ENCODE assay signal across 17 cellular contexts in genomic region chr16:52494621-52495020, GRCh38. TPM values are rescaled to one million over a fixed set of nuclear protein-coding genes. Genes with fewer than 3 reads are reported as not detected.
DNase-seq lines count a peak whose midpoint lies in the region; ATAC-seq, FAIRE-seq and TF ChIP-seq lines count a peak whose summit lies in the region.
"Had no signal": no experiment of that assay in that cellular context is flagged by ENCODE, and none has a peak within 500 bp of the region (broad histone marks: within the 10 kb centered on the region; RNA-seq: fewer than 3 reads in every experiment).

No MANE protein-coding gene starts in this region.

- H3K9me3 ChIP-seq in SJCRH30 (replicated peaks) (no peaks in the 10 kb centered on the region), right lobe of liver (no peaks in the 10 kb centered on the region), pancreas (no peaks in the 10 kb centered on the region)

- H3K4me3 ChIP-seq in SJCRH30, result no peak overlapping the region
- no peak overlapping the region for H3K4me3 ChIP-seq in right lobe of liver
- H3K4me3 ChIP-seq in pancreas, result no peak overlapping the region
- H3K4me3 ChIP-seq: GM12878 had no signal

- in situ Hi-C loops in G401 (cut with HindIII; ENCODE audit: low sequenced_read_pairs), result no loop called here

- intact Hi-C loops in right lobe of liver (cut with DNase I) (no loop called here), pancreas (cut with DNase I) (no loop called here)

- H3K4me1 ChIP-seq in SJCRH30 (peaks cover 49% of the 10 kb centered on the region), right lobe of liver (peaks cover 0 to 55% (median 20%) of the 10 kb centered on the region in 4 donors), pancreas (peaks cover 24 to 47% (median 32%) of the 10 kb centered on the region in 3 donors)

- ATAC-seq in right lobe of liver (peak; percentile 58 to 68 (median 64)), GM19452 (IDR thresholded peaks at IDR 0.05; ENCODE audit: unreplicated experiment) (no peak), pancreas (no peak)
- ATAC-seq: GM12878 had no signal

- H3K27ac ChIP-seq in SJCRH30 (peak overlapping the region; percentile 17), right lobe of liver (peak overlapping the region in 2 of 3 donors; percentile 74 to 86), pancreas (no peak overlapping the region)

- 57% methylated on average over 3 of the region's 3 CpGs for WGBS in right lobe of liver (ENCODE audit: insufficient coverage, low coverage, low lambda C conversion rate, missing lambda C conversion rate)
- WGBS in pancreas, 2 donors, result 89 to 90% methylated on average over 3 of the region's 3 CpGs

- no peaks in the 10 kb centered on the region for H3K27me3 ChIP-seq in SJCRH30
- no peaks in the 10 kb centered on the region for H3K27me3 ChIP-seq in right lobe of liver
- H3K27me3 ChIP-seq in pancreas, result no peaks in the 10 kb centered on the region

- TF ChIP-seq CTCF in right lobe of liver (IDR thresholded peaks at IDR 0.05) (no peak), pancreas (IDR thresholded peaks at IDR 0.05) (no peak)

- no peaks in the 10 kb centered on the region for H3K36me3 ChIP-seq in SJCRH30
- H3K36me3 ChIP-seq in right lobe of liver, result no peaks in the 10 kb centered on the region
- no peaks in the 10 kb centered on the region for H3K36me3 ChIP-seq in pancreas

- FAIRE-seq in pancreas (lab: Jason Lieb, UNC), result no peak
- FAIRE-seq: GM12878, GM18507 had no signal

- no peak for TF ChIP-seq POLR2A in right lobe of liver (IDR thresholded peaks at IDR 0.05)

- DNase-seq in NCI-H1092 treated with DMSO at 0.1 percent for 48 hours (lab: John Stamatoyannopoulos, UW) (peak; percentile 33), NCI-H1092 (lab: John Stamatoyannopoulos, UW) (no peak), NCI-H2029 (lab: John Stamatoyannopoulos, UW) (peak; percentile 5), SJCRH30 (no peak), right lobe of liver (no peak), pancreas (no peak), G401 (ENCODE audit: low spot score) (no peak)
- DNase-seq: C1 segment of cervical spinal cord, DMS153, KBM-7, NCI-H2081 treated with DMSO at 0.1 percent for 48 hours, T-helper 1 cell had no signal

RNA-seq across cellular contexts. Expression of gene TOX3, which starts 52.3 kb away (rescaled TPM):
- 15.4 and 18.6 TPM in 2 replicates for total RNA-seq in SJCRH30 (2014; rRNA removed; shearing (Covaris generic))
- total RNA-seq in right lobe of liver, result 1 to 10 TPM in 5 of 6 experiments, under 1 TPM in 1; 0.92 to 5.8 (median 3.6) TPM
- total RNA-seq in pancreas, result 1 to 10 TPM; 3.2 to 6.1 (median 4.2) TPM
- polyA plus RNA-seq in pancreas, result 1 to 10 TPM; 1.1 to 4.6 TPM
- total RNA-seq in G401 (2014; rRNA removed; shearing (Covaris generic)), result not detected in 2 replicates
- total RNA-seq: A172, GM12878, M059J had no signal
- polyA plus RNA-seq: GM12878 had no signal

Comparison
In these comparisons a context has a peak if more than half of its experiments do, and no peak if none do; other contexts are left out.
1. DNase-seq: peak in NCI-H1092 treated with DMSO at 0.1 percent for 48 hours (single experiment) and NCI-H2029 (single experiment); none in NCI-H1092 (single experiment), SJCRH30 (0 of 2), right lobe of liver (0 of 3), pancreas (0 of 6) and G401 (single experiment).
2. H3K27ac ChIP-seq: peak in SJCRH30 (single experiment) and right lobe of liver (2 of 3); none in pancreas (0 of 4).
3. ATAC-seq: peak in right lobe of liver (4 of 4); none in GM19452 (single experiment) and pancreas (0 of 4).